ENCODE assay signal across 9 cellular contexts in the genomic region with DNA sequence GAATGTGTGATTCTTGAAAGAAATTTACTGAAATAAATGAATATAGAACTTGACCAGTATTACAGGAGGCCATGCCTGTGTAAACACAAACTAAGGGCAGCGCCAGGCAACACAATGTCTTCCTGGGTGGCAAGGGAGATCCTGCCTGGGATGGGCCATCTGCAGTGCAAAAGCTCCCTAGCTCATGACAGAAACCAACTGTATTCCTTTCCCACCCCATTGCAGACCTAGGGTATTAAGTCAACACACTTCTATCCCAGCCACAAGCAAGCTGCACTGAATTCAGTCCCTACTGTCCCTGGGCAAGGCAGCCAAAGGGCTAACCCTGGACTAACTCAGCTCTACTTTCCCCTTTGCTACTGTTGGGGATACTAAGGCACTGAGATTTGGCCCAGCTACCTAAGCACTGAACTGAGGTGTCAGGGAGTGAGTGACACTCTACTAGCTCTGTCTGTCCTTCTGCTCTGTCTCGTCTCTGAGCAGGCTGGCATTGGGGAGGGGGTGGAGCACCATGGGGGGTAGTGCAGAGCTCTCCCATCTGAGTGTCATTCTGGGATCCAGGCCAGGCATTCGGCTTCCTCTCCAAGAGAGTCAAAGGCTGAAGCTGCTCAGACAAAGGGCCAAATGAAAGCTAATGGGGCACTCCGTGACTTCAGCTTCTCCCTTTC. TPM values are rescaled to one million over a fixed set of nuclear protein-coding genes. Genes with fewer than 3 reads are reported as not detected.
DNase-seq lines count a peak whose midpoint lies in the region; ATAC-seq, FAIRE-seq and TF ChIP-seq lines count a peak whose summit lies in the region.
"Had no signal": no experiment of that assay in that cellular context is flagged by ENCODE, and none has a peak within 500 bp of the region (broad histone marks: within the 10 kb centered on the region; RNA-seq: fewer than 3 reads in every experiment).

No MANE protein-coding gene starts in this region.

- H3K4me3 ChIP-seq in kidney (ENCODE audit: low read length in 2 of 2) (no peak overlapping the region), WERI-Rb-1 (ENCODE audit: low read depth, low read length) (no peak overlapping the region)

- POLR2A ChIA-PET in activated CD8-positive, alpha-beta T cell treated with anti-CD3 and anti-CD28 coated beads, Interleukin-2, amount 10 ng/mL, durations not matched to agents 7 days and 5 days (lab: Charles Lee): interaction anchor here (0.6 to 1.2 kb wide), 2 partner anchors 18 to 89 kb away, joined by 3 to 4 read pairs; no protein-coding TSS in a partner anchor

- H3K9me3 ChIP-seq in kidney (ENCODE audit: control insufficient read depth in 1 of 2, low read length in 2 of 2) (no peaks in the 10 kb centered on the region), WERI-Rb-1 (ENCODE audit: severe bottlenecking) (no peaks in the 10 kb centered on the region)

- no peak for FAIRE-seq in kidney (lab: Jason Lieb, UNC)

- no peak for TF ChIP-seq CTCF in kidney (IDR thresholded peaks at IDR 0.05; ENCODE audit: borderline replicate concordance, extremely low read depth, insufficient read depth)
- no peak for TF ChIP-seq CTCF in WERI-Rb-1 (IDR thresholded peaks at IDR 0.05; ENCODE audit: low read depth, low read length)

- intact Hi-C loops in kidney (cut with DNase I): no loop called here

- peaks cover 15 to 25% of the 10 kb centered on the region in 2 donors for H3K4me1 ChIP-seq in kidney (ENCODE audit: control insufficient read depth in 1 of 2, insufficient read depth in 1 of 2, low read depth in 1 of 2, low read length in 2 of 2)

- no peaks in the 10 kb centered on the region for H3K9me3 Mint-ChIP-seq in activated CD8-positive, alpha-beta T cell treated with anti-CD3 and anti-CD28 coated beads, Interleukin-2, amount 10 ng/mL, durations not matched to agents 7 days and 5 days (ENCODE audit: insufficient read depth)

- H3K36me3 ChIP-seq in kidney (ENCODE audit: control insufficient read depth in 1 of 2, insufficient read depth in 2 of 2, low read length in 2 of 2) (no peaks in the 10 kb centered on the region), WERI-Rb-1 (peaks cover 24% of the 10 kb centered on the region)

- H3K4me3 Mint-ChIP-seq in activated CD8-positive, alpha-beta T cell treated with anti-CD3 and anti-CD28 coated beads, Interleukin-2, amount 10 ng/mL, durations not matched to agents 7 days and 5 days: no peak overlapping the region

- no peak overlapping the region for H3K27ac Mint-ChIP-seq in activated CD8-positive, alpha-beta T cell treated with anti-CD3 and anti-CD28 coated beads, Interleukin-2, amount 10 ng/mL, durations not matched to agents 7 days and 5 days

- no peaks in the 10 kb centered on the region for H3K36me3 Mint-ChIP-seq in activated CD8-positive, alpha-beta T cell treated with anti-CD3 and anti-CD28 coated beads, Interleukin-2, amount 10 ng/mL, durations not matched to agents 7 days and 5 days (ENCODE audit: low read depth)

- H3K27ac ChIP-seq in kidney (ENCODE audit: low read depth in 2 of 2, low read length in 2 of 2): no peak overlapping the region
- no peak overlapping the region for H3K27ac ChIP-seq in WERI-Rb-1

- H3K27me3 ChIP-seq in WERI-Rb-1 (ENCODE audit: insufficient read depth, low read depth, severe bottlenecking): no peaks in the 10 kb centered on the region

- H3K9ac ChIP-seq in kidney (ENCODE audit: low read length in 2 of 2): no peak overlapping the region

- ATAC-seq in activated CD8-positive, alpha-beta T cell treated with anti-CD3 and anti-CD28 coated beads, Interleukin-2, amount 10 ng/mL, durations not matched to agents 7 days and 5 days: no peak

- H3K27me3 Mint-ChIP-seq in activated CD8-positive, alpha-beta T cell treated with anti-CD3 and anti-CD28 coated beads, Interleukin-2, amount 10 ng/mL, durations not matched to agents 7 days and 5 days (ENCODE audit: low read depth): peaks cover 37% of the 10 kb centered on the region

- DNase-seq in activated effector memory CD4-positive, alpha-beta T cell treated with anti-CD3 and anti-CD28 coated beads, Interleukin-2, amount 50 U/mL, for 16 hours: peak; percentile 39
- no peak for DNase-seq in activated effector memory CD4-positive, alpha-beta T cell treated with Interleukin-2 at 50 U/mL for 16 hours
- peak; percentile 49 for DNase-seq in astrocyte of the hippocampus (ENCODE audit: low read depth, low spot score)
- peak; percentile 81 for DNase-seq in kidney
- DNase-seq in ureter (ENCODE audit: low spot score): peak; percentile 44
- no peak for DNase-seq in activated CD8-positive, alpha-beta T cell treated with anti-CD3 and anti-CD28 coated beads, Interleukin-2, amount 10 ng/mL, durations not matched to agents 7 days and 5 days
- DNase-seq in activated naive CD4-positive, alpha-beta T cell treated with anti-CD3 and anti-CD28 coated beads, Interleukin-2, amount 50 U/mL, for 16 hours: no peak
- DNase-seq in WERI-Rb-1: no peak
- DNase-seq: MV-4-11 had no signal

- CTCF ChIA-PET in activated CD8-positive, alpha-beta T cell treated with anti-CD3 and anti-CD28 coated beads, Interleukin-2, amount 10 ng/mL, durations not matched to agents 7 days and 5 days (lab: Charles Lee): interaction anchor here (1.1 to 6.7 kb wide), 7 partner anchors 11 to 229 kb away, joined by 3 to 45 read pairs (median 22); a partner anchor contains a TSS

- H3K4me1 Mint-ChIP-seq in activated CD8-positive, alpha-beta T cell treated with anti-CD3 and anti-CD28 coated beads, Interleukin-2, amount 10 ng/mL, durations not matched to agents 7 days and 5 days (ENCODE audit: low read depth): peaks cover 25% of the 10 kb centered on the region

RNA-seq across cellular contexts. Expression of a gene that starts 2.5 kb away (rescaled TPM):
- 5.6 TPM for total RNA-seq in kidney
- polyA plus RNA-seq in kidney (ENCODE audit: insufficient read depth, low read depth, low replicate concordance): 3.5 TPM
- total RNA-seq in ureter: 5.7 TPM
- 1 to 10 TPM; 4.1 to 4.3 TPM for total RNA-seq in activated CD8-positive, alpha-beta T cell treated with anti-CD3 and anti-CD28 coated beads, Interleukin-2, amount 10 ng/mL, durations not matched to agents 7 days and 5 days

RNA-seq across cellular contexts. Expression of a gene that starts 19.0 kb away (rescaled TPM):
- total RNA-seq in kidney: 9.6 TPM
- polyA plus RNA-seq in kidney (ENCODE audit: insufficient read depth, low read depth, low replicate concordance): 5.5 TPM
- 18.4 TPM for total RNA-seq in ureter
- 10 to 100 TPM; 18.1 to 18.9 TPM for total RNA-seq in activated CD8-positive, alpha-beta T cell treated with anti-CD3 and anti-CD28 coated beads, Interleukin-2, amount 10 ng/mL, durations not matched to agents 7 days and 5 days

Comparison
In these comparisons a context has a peak if more than half of its experiments do, and no peak if none do; other contexts are left out.
1. DNase-seq: peak in activated effector memory CD4-positive, alpha-beta T cell treated with anti-CD3 and anti-CD28 coated beads, Interleukin-2, amount 50 U/mL, for 16 hours (single experiment), astrocyte of the hippocampus (single experiment), kidney (single experiment) and ureter (single experiment); none in activated effector memory CD4-positive, alpha-beta T cell treated with Interleukin-2 at 50 U/mL for 16 hours (single experiment), activated CD8-positive, alpha-beta T cell treated with anti-CD3 and anti-CD28 coated beads, Interleukin-2, amount 10 ng/mL, durations not matched to agents 7 days and 5 days (single experiment), activated naive CD4-positive, alpha-beta T cell treated with anti-CD3 and anti-CD28 coated beads, Interleukin-2, amount 50 U/mL, for 16 hours (single experiment) and WERI-Rb-1 (single experiment).